15 cellular contexts compared by ENCODE assay signal in genomic region chr1:114386129-114387037, GRCh38.
A peak's percentile ranks its signal among the peaks of the same experiment; 100 is the strongest.
DNase-seq lines count a peak whose midpoint lies in the region; TF ChIP-seq lines count a peak whose summit lies in the region.
"Had no signal": no experiment of that assay in that cellular context is flagged by ENCODE, and none has a peak within 500 bp of the region (broad histone marks: within the 10 kb centered on the region; RNA-seq: fewer than 3 reads in every experiment).

No MANE protein-coding gene starts in this region.

- no peaks in the 10 kb centered on the region for H3K9me3 ChIP-seq in trophoblast cell (ENCODE audit: insufficient read depth, low read depth, low read length)

- H4K91ac ChIP-seq in trophoblast cell (ENCODE audit: low read depth, low read length) = no peak overlapping the region

- H3K23ac ChIP-seq in trophoblast cell (ENCODE audit: low read length) = peak overlapping the region; percentile 15

- H2AFZ ChIP-seq in trophoblast cell (ENCODE audit: insufficient read depth, low read length, poor library complexity) = no peak overlapping the region
- H2AFZ ChIP-seq: GM23248 had no signal

- no peak overlapping the region for H3K18ac ChIP-seq in trophoblast cell (ENCODE audit: low read length)

- H2BK5ac ChIP-seq in trophoblast cell (ENCODE audit: low read depth, low read length, poor library complexity) = no peak overlapping the region

- H3K14ac ChIP-seq in trophoblast cell (ENCODE audit: low read length) = no peak overlapping the region

- H3K4me2 ChIP-seq in trophoblast cell (ENCODE audit: low read length) = no peak overlapping the region
- H3K4me2 ChIP-seq: BLaER1 had no signal

- WGBS in trophoblast cell (ENCODE audit: extremely low coverage, insufficient coverage, insufficient read length) = no CpG with 5 or more reads among the region's 3 CpGs

- no peaks in the 10 kb centered on the region for H3K36me3 ChIP-seq in trophoblast cell (ENCODE audit: control insufficient read depth in 1 of 2, insufficient read depth in 2 of 2, low read length in 2 of 2)
- H3K36me3 ChIP-seq: Peyer's patch had no signal

- no peaks in the 10 kb centered on the region for H3K4me1 ChIP-seq in trophoblast cell (ENCODE audit: control insufficient read depth in 1 of 2, insufficient read depth in 2 of 2, low read length in 2 of 2)
- H3K4me1 ChIP-seq: BLaER1, Peyer's patch had no signal

- DNase-seq in ELR (ENCODE audit: low read depth) (peak; percentile 1), HUDEP-2 (lab: John Stamatoyannopoulos, UW; ENCODE audit: unreplicated experiment in 76 of 76) (peak in 73 of 76 experiments; percentile 6 to 86 (median 53)), erythroblast (lab: John Stamatoyannopoulos, UW) (peak; percentile 21 to 41), trophoblast cell (peak; percentile 78 to 89), NCI-H526 treated with DMSO at 0.1 percent for 48 hours (lab: John Stamatoyannopoulos, UW) (no peak), HT-29 (ENCODE audit: low spot score) (no peak)
- no peak for DNase-seq in stimulated activated CD4-positive, alpha-beta T cell treated with anti-CD3 and anti-CD28 coated beads, Interleukin-1b, Interleukin-23, amount 100 ng/mL, for 48 hours
- DNase-seq: GM23248, MM.1S, NCI-H1105 treated with DMSO at 0.1 percent for 48 hours, NCI-H187 treated with DMSO at 0.1 percent for 48 hours, NCI-H82, Peyer's patch, SHP77 treated with DMSO at 0.1 percent for 48 hours had no signal

- TF ChIP-seq POLR2A in erythroblast (IDR thresholded peaks at IDR 0.05; ENCODE audit: low read length) = no peak

- no peak overlapping the region for H2BK12ac ChIP-seq in trophoblast cell (ENCODE audit: low read length)

- no peak overlapping the region for H2AK5ac ChIP-seq in trophoblast cell (ENCODE audit: low read length)

- no peak overlapping the region for H4K8ac ChIP-seq in trophoblast cell (ENCODE audit: low read depth, low read length)

- no peak overlapping the region for H3K4ac ChIP-seq in trophoblast cell (ENCODE audit: low read depth, low read length)

- no peaks in the 10 kb centered on the region for H3K79me1 ChIP-seq in trophoblast cell (ENCODE audit: low read length)

- H3K79me2 ChIP-seq in trophoblast cell (ENCODE audit: control insufficient read depth, insufficient read depth, low read length, poor library complexity) = no peaks in the 10 kb centered on the region

- no peak overlapping the region for H3K9ac ChIP-seq in trophoblast cell (ENCODE audit: low read length)
- H3K9ac ChIP-seq: BLaER1, GM23248 had no signal

- no peak overlapping the region for H2BK120ac ChIP-seq in trophoblast cell (ENCODE audit: insufficient read depth, low read length, poor library complexity)

- H4K12ac ChIP-seq in trophoblast cell (ENCODE audit: low read depth, low read length) = no peak overlapping the region

- H3K27ac ChIP-seq in trophoblast cell (ENCODE audit: low read depth, low read length) = no peak overlapping the region
- H3K27ac ChIP-seq: BLaER1, GM23248, Peyer's patch had no signal

- no peak overlapping the region for H3K4me3 ChIP-seq in trophoblast cell (ENCODE audit: low read depth, low read length)
- H3K4me3 ChIP-seq: BLaER1, GM23248, Peyer's patch had no signal

- no peaks in the 10 kb centered on the region for H3K27me3 ChIP-seq in trophoblast cell (ENCODE audit: insufficient read depth, low read length)
- H3K27me3 ChIP-seq: BLaER1, Peyer's patch had no signal

Comparison
In these comparisons a context has a peak if more than half of its experiments do, and no peak if none do; other contexts are left out.
1. DNase-seq: peak in ELR (single experiment), HUDEP-2 (73 of 76), erythroblast (2 of 2) and trophoblast cell (2 of 2); none in stimulated activated CD4-positive, alpha-beta T cell treated with anti-CD3 and anti-CD28 coated beads, Interleukin-1b, Interleukin-23, amount 100 ng/mL, for 48 hours (single experiment), NCI-H526 treated with DMSO at 0.1 percent for 48 hours (single experiment) and HT-29 (single experiment).